Comparison of ENCODE assay signal across 8 cellular contexts in genomic region chr10:5840314-5841307, GRCh38. TPM values are rescaled to one million over a fixed set of nuclear protein-coding genes. Genes with fewer than 3 reads are reported as not detected.
DNase-seq lines count a peak whose midpoint lies in the region; ATAC-seq lines count a peak whose summit lies in the region.

No MANE protein-coding gene starts in this region.

- peak; percentile 82 for ATAC-seq in GM18502 (IDR thresholded peaks at IDR 0.05; ENCODE audit: poor library complexity, unreplicated experiment)

- no peaks in the 10 kb centered on the region for H3K9me3 Mint-ChIP-seq in activated T-helper 2 cell treated with anti-CD3 and anti-CD28 coated beads, Interferon-gamma antibody, Interleukin-2, Interleukin-4, amounts not matched to agents 10 μg/mL and 5 μg/mL and 100 μg/mL, durations not matched to agents 14 hours and 24 hours and 36 hours
- no peaks in the 10 kb centered on the region for H3K9me3 Mint-ChIP-seq in activated T-cell treated with anti-CD3 and anti-CD28 coated beads, Interleukin-2, amount 50 U/mL, for 24 hours

- H3K27me3 ChIP-seq in H7 (ENCODE audit: control insufficient read depth, insufficient read depth, low read length): no peaks in the 10 kb centered on the region

- peak; percentile 57 for DNase-seq in H7
- DNase-seq in NCI-H526 treated with DMSO at 0.1 percent for 48 hours (lab: John Stamatoyannopoulos, UW): peak; percentile 5
- DNase-seq in globus pallidus (ENCODE audit: low spot score): peak; percentile 86
- DNase-seq in smooth muscle cell of the brain vasculature (ENCODE audit: low read depth, low spot score): peak; percentile 24
- DNase-seq in NCI-H446 (lab: John Stamatoyannopoulos, UW): no peak
- DNase-seq in activated T-helper 2 cell treated with anti-CD3 and anti-CD28 coated beads, Interferon-gamma antibody, Interleukin-2, Interleukin-4, amounts not matched to agents 10 μg/mL and 5 μg/mL and 100 μg/mL, durations not matched to agents 14 hours and 24 hours and 36 hours (ENCODE audit: low spot score): no peak
- no peak for DNase-seq in activated T-cell treated with anti-CD3 and anti-CD28 coated beads, Interleukin-2, amount 50 U/mL, for 24 hours

- intact Hi-C loops in activated T-helper 2 cell treated with anti-CD3 and anti-CD28 coated beads, Interferon-gamma antibody, Interleukin-2, Interleukin-4, amounts not matched to agents 10 μg/mL and 5 μg/mL and 100 μg/mL, durations not matched to agents 14 hours and 24 hours and 36 hours (cut with micrococcal nuclease): no loop called here

- no peak overlapping the region for H3K27ac Mint-ChIP-seq in activated T-helper 2 cell treated with anti-CD3 and anti-CD28 coated beads, Interferon-gamma antibody, Interleukin-2, Interleukin-4, amounts not matched to agents 10 μg/mL and 5 μg/mL and 100 μg/mL, durations not matched to agents 14 hours and 24 hours and 36 hours
- no peak overlapping the region for H3K27ac Mint-ChIP-seq in activated T-cell treated with anti-CD3 and anti-CD28 coated beads, Interleukin-2, amount 50 U/mL, for 24 hours

- H3K4me1 Mint-ChIP-seq in activated T-helper 2 cell treated with anti-CD3 and anti-CD28 coated beads, Interferon-gamma antibody, Interleukin-2, Interleukin-4, amounts not matched to agents 10 μg/mL and 5 μg/mL and 100 μg/mL, durations not matched to agents 14 hours and 24 hours and 36 hours (ENCODE audit: low read depth): peaks cover 10% of the 10 kb centered on the region
- H3K4me1 Mint-ChIP-seq in activated T-cell treated with anti-CD3 and anti-CD28 coated beads, Interleukin-2, amount 50 U/mL, for 24 hours (ENCODE audit: low read depth): peaks cover 24% of the 10 kb centered on the region

- no peaks in the 10 kb centered on the region for H3K36me3 Mint-ChIP-seq in activated T-helper 2 cell treated with anti-CD3 and anti-CD28 coated beads, Interferon-gamma antibody, Interleukin-2, Interleukin-4, amounts not matched to agents 10 μg/mL and 5 μg/mL and 100 μg/mL, durations not matched to agents 14 hours and 24 hours and 36 hours (ENCODE audit: low read depth)
- H3K36me3 Mint-ChIP-seq in activated T-cell treated with anti-CD3 and anti-CD28 coated beads, Interleukin-2, amount 50 U/mL, for 24 hours (ENCODE audit: low read depth): no peaks in the 10 kb centered on the region

- H3K36me3 ChIP-seq in H7 (replicated peaks; ENCODE audit: control insufficient read depth, insufficient read depth, low read length): no peaks in the 10 kb centered on the region

- H3K27me3 Mint-ChIP-seq in activated T-helper 2 cell treated with anti-CD3 and anti-CD28 coated beads, Interferon-gamma antibody, Interleukin-2, Interleukin-4, amounts not matched to agents 10 μg/mL and 5 μg/mL and 100 μg/mL, durations not matched to agents 14 hours and 24 hours and 36 hours (ENCODE audit: low read depth): peaks cover 4% of the 10 kb centered on the region
- H3K27me3 Mint-ChIP-seq in activated T-cell treated with anti-CD3 and anti-CD28 coated beads, Interleukin-2, amount 50 U/mL, for 24 hours: no peaks in the 10 kb centered on the region

- no peak overlapping the region for H3K4me3 Mint-ChIP-seq in activated T-helper 2 cell treated with anti-CD3 and anti-CD28 coated beads, Interferon-gamma antibody, Interleukin-2, Interleukin-4, amounts not matched to agents 10 μg/mL and 5 μg/mL and 100 μg/mL, durations not matched to agents 14 hours and 24 hours and 36 hours (ENCODE audit: low read depth)
- no peak overlapping the region for H3K4me3 Mint-ChIP-seq in activated T-cell treated with anti-CD3 and anti-CD28 coated beads, Interleukin-2, amount 50 U/mL, for 24 hours

- no peak overlapping the region for H3K4me3 ChIP-seq in H7 (ENCODE audit: insufficient read depth, low read depth, low read length)

RNA-seq across cellular contexts. Expression of gene GDI2, which starts 27.4 kb away (rescaled TPM):
- total RNA-seq in H7 (2014; rRNA removed; shearing (Covaris generic)): 465 and 590 TPM in 2 replicates
- total RNA-seq in activated T-helper 2 cell treated with anti-CD3 and anti-CD28 coated beads, Interferon-gamma antibody, Interleukin-2, Interleukin-4, amounts not matched to agents 10 μg/mL and 5 μg/mL and 100 μg/mL, durations not matched to agents 14 hours and 24 hours and 36 hours: 301 and 302 TPM in 2 replicates

RNA-seq across cellular contexts. Expression of gene ANKRD16, which starts 49.1 kb away (rescaled TPM):
- total RNA-seq in H7 (2014; rRNA removed; shearing (Covaris generic)): 11.1 and 13.2 TPM in 2 replicates
- total RNA-seq in activated T-helper 2 cell treated with anti-CD3 and anti-CD28 coated beads, Interferon-gamma antibody, Interleukin-2, Interleukin-4, amounts not matched to agents 10 μg/mL and 5 μg/mL and 100 μg/mL, durations not matched to agents 14 hours and 24 hours and 36 hours: 10.4 and 11.6 TPM in 2 replicates

RNA-seq across cellular contexts. Expression of gene FBH1, which starts 49.4 kb away (rescaled TPM):
- total RNA-seq in H7 (2014; rRNA removed; shearing (Covaris generic)): 72.1 and 78.0 TPM in 2 replicates
- total RNA-seq in activated T-helper 2 cell treated with anti-CD3 and anti-CD28 coated beads, Interferon-gamma antibody, Interleukin-2, Interleukin-4, amounts not matched to agents 10 μg/mL and 5 μg/mL and 100 μg/mL, durations not matched to agents 14 hours and 24 hours and 36 hours: 57.2 and 58.0 TPM in 2 replicates

Comparison
In these comparisons a context has a peak if more than half of its experiments do, and no peak if none do; other contexts are left out.
1. DNase-seq: peak in H7 (single experiment), NCI-H526 treated with DMSO at 0.1 percent for 48 hours (single experiment), globus pallidus (single experiment) and smooth muscle cell of the brain vasculature (single experiment); none in NCI-H446 (0 of 2), activated T-helper 2 cell treated with anti-CD3 and anti-CD28 coated beads, Interferon-gamma antibody, Interleukin-2, Interleukin-4, amounts not matched to agents 10 μg/mL and 5 μg/mL and 100 μg/mL, durations not matched to agents 14 hours and 24 hours and 36 hours (single experiment) and activated T-cell treated with anti-CD3 and anti-CD28 coated beads, Interleukin-2, amount 50 U/mL, for 24 hours (single experiment).